ENCODE assay signal across 15 cellular contexts in the genomic region with DNA sequence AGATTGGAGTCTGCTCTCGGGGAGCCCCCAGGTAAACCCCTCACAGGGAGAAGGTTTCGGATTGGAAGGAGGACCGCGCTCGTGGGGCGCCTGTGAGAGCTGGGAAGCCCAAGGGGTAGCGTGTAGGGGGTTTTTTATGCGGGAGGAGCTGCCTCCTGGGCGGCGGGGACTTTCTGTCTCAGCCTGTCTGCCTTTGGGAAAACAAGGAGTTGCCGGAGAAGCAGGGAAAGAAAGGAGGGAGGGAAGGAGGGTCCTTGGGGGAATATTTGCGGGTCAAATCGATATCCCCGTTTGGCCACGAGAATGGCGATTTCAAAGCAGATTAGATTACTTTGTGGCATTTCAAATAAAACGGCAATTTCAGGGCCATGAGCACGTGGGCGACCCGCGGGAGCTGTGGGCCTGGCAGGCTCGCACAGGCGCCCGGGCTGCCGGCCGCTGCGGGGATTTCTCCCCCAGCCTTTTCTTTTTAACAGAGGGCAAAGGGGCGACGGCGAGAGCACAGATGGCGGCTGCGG. TPM values are rescaled to one million over a fixed set of nuclear protein-coding genes. Genes with fewer than 3 reads are reported as not detected.
DNase-seq lines count a peak whose midpoint lies in the region; ATAC-seq, FAIRE-seq and TF ChIP-seq lines count a peak whose summit lies in the region.
"Had no signal": no experiment of that assay in that cellular context is flagged by ENCODE, and none has a peak within 500 bp of the region (broad histone marks: within the 10 kb centered on the region; RNA-seq: fewer than 3 reads in every experiment).

No MANE protein-coding gene starts in this region.

- no peak overlapping the region for H2BK12ac ChIP-seq in H1 (ENCODE audit: low read depth, low read length)

- H2AK5ac ChIP-seq in H1 (ENCODE audit: low read depth, low read length) = no peak overlapping the region

- H4K20me1 ChIP-seq in H1 (replicated peaks in 1 of 2; ENCODE audit: control insufficient read depth in 1 of 2, insufficient read depth in 2 of 2, low read length in 2 of 2) (peaks cover 6 to 9% of the 10 kb centered on the region in 2 experiments), neural cell (ENCODE audit: insufficient read depth) (no peaks in the 10 kb centered on the region)

- no peak for ATAC-seq in right cardiac atrium
- ATAC-seq: left cardiac atrium had no signal

- TF ChIP-seq RAD21 in H1 (IDR thresholded peaks at IDR 0.05 in 1 of 2, conservative IDR thresholded peaks at IDR 0.05 in 1 of 2; ENCODE audit: low read depth in 2 of 2, low read length in 2 of 2) = no peak
- TF ChIP-seq RAD21 in neural cell (conservative IDR thresholded peaks at IDR 0.05) = no peak

- no peak overlapping the region for H4K91ac ChIP-seq in H1 (replicated peaks; ENCODE audit: insufficient read length, low read length)

- H2BK120ac ChIP-seq in H1 (replicated peaks; ENCODE audit: low read depth, low read length) = no peak overlapping the region

- TF ChIP-seq POLR2A in H1 (IDR thresholded peaks at IDR 0.05; ENCODE audit: control extremely low read depth in 1 of 2, low read depth in 2 of 2, low read length in 2 of 2) = no peak

- 3% methylated on average over 32 of the region's 32 CpGs for WGBS in right cardiac atrium
- WGBS in H1 (ENCODE audit: extremely low coverage in 1 of 2, insufficient coverage in 1 of 2, insufficient read length in 1 of 2, insufficient replicate concordance in 2 of 2, low coverage in 1 of 2, low lambda C conversion rate in 2 of 2, missing lambda C conversion rate in 1 of 2), 2 experiments = 3% methylated on average over 32 of the region's 32 CpGs; no CpG with 5 or more reads in 1 of the 2 experiments

- TF ChIP-seq CTCF in H1 (IDR thresholded peaks at IDR 0.05; ENCODE audit: control extremely low read depth in 1 of 3, insufficient read depth in 1 of 3, low read depth in 1 of 3, low read length in 3 of 3) = no peak
- no peak for TF ChIP-seq CTCF in neural cell (IDR thresholded peaks at IDR 0.05; ENCODE audit: poor library complexity, severe bottlenecking)

- H3K4me2 ChIP-seq in H1 (ENCODE audit: insufficient read depth in 1 of 2, low read depth in 2 of 2, low read length in 2 of 2) = peak overlapping the region; percentile 80 to 90
- H3K4me2 ChIP-seq in neural cell (ENCODE audit: low read length) = no peak overlapping the region

- H3K23ac ChIP-seq in H1 (ENCODE audit: insufficient read length) = no peak overlapping the region

- DNase-seq in cardiac septum (ENCODE audit: low spot score) = peak; percentile 62
- DNase-seq in right cardiac atrium = no peak
- DNase-seq in H1 (ENCODE audit: low read depth in 1 of 2, low spot score in 2 of 2) = no peak
- DNase-seq in germinal center (ENCODE audit: low spot score) = no peak
- no peak for DNase-seq in NCI-H2171 treated with DMSO at 0.1 percent for 48 hours (lab: John Stamatoyannopoulos, UW)
- no peak for DNase-seq in COLO829 (ENCODE audit: low spot score)
- no peak for DNase-seq in activated effector memory CD4-positive, alpha-beta T cell treated with anti-CD3 and anti-CD28 coated beads, Interleukin-2, amount 50 U/mL, for 16 hours
- DNase-seq: activated CD4-positive, alpha-beta T cell treated with anti-CD3 and anti-CD28 coated beads, Interleukin-2, amount 50 U/mL, for 1 hour; left cardiac atrium; MM.1S; NCI-H526 treated with DMSO at 0.1 percent for 48 hours had no signal

- H3K27ac ChIP-seq in right cardiac atrium (ENCODE audit: low read length) (no peak overlapping the region), H1 (ENCODE audit: low read depth, low read length) (no peak overlapping the region), neural cell (ENCODE audit: low read length) (no peak overlapping the region)
- H3K27ac ChIP-seq: SK-N-MC had no signal

- H2BK20ac ChIP-seq in H1 (ENCODE audit: low read length) = no peak overlapping the region

- H2BK15ac ChIP-seq in H1 (ENCODE audit: low read length) = no peak overlapping the region

- no peak overlapping the region for H4K5ac ChIP-seq in H1 (ENCODE audit: insufficient read length, low read depth, low read length)

- H3K23me2 ChIP-seq in H1 (ENCODE audit: low read depth, low read length) = peaks cover 3% of the 10 kb centered on the region; the same call in 1 of the 2 replicates

- H4K8ac ChIP-seq in H1 (ENCODE audit: extremely low read depth, insufficient read depth, low read length) = no peak overlapping the region

- intact Hi-C loops in cardiac septum (cut with DNase I) = no loop called here
- intact Hi-C loops in right cardiac atrium (cut with DNase I) = no loop called here

- no peak overlapping the region for H3K14ac ChIP-seq in H1 (ENCODE audit: insufficient read length)

- H3K9ac ChIP-seq in H1 (replicated peaks in 1 of 4; ENCODE audit: extremely low read depth in 1 of 4, low read depth in 3 of 4, low read length in 3 of 4) (no peak overlapping the region), neural cell (ENCODE audit: low read length) (no peak overlapping the region)

- H3K18ac ChIP-seq in H1 (ENCODE audit: extremely low read depth, low read length) = peak overlapping the region; percentile 19; the same call in 1 of the 2 replicates

- no peaks in the 10 kb centered on the region for H3K79me1 ChIP-seq in H1 (ENCODE audit: low read depth, low read length)

- H3K36me3 ChIP-seq in H1 (ENCODE audit: control insufficient read depth in 2 of 4, insufficient read depth in 4 of 4, low read length in 3 of 4) (peaks cover 0 to 12% (median 0%) of the 10 kb centered on the region in 4 experiments; a peak in 1 of 8 replicates), neural cell (ENCODE audit: insufficient read depth, low read length) (no peaks in the 10 kb centered on the region)

- H2AFZ ChIP-seq in H1 (ENCODE audit: low read length) = no peak overlapping the region
- no peak overlapping the region for H2AFZ ChIP-seq in neural cell (ENCODE audit: low read depth, low read length)

- H3K27me3 ChIP-seq in right cardiac atrium (ENCODE audit: control insufficient read depth, insufficient read depth) (peaks cover 6% of the 10 kb centered on the region), H1 (replicated peaks in 1 of 4; ENCODE audit: control insufficient read depth in 3 of 4, extremely low read depth in 1 of 4, insufficient read depth in 3 of 4, low read length in 3 of 4) (peaks cover 62 to 96% (median 74%) of the 10 kb centered on the region in 4 experiments), neural cell (ENCODE audit: insufficient read depth, low read depth, low read length) (peaks cover 100% of the 10 kb centered on the region)

- POLR2A ChIA-PET in H1 (lab: Charles Lee; ENCODE audit: partially characterized antibody) = interaction anchor here (1.0 to 3.4 kb wide), 2 partner anchors 10 to 14 kb away, joined by 6 to 15 read pairs; partner anchors contain the start of gene SIM2

- H3K4me3 ChIP-seq in right cardiac atrium (ENCODE audit: low read length) (no peak overlapping the region), H1 (ENCODE audit: extremely low read depth in 1 of 4, insufficient read depth in 2 of 4, low read depth in 3 of 4, low read length in 4 of 4) (peak overlapping the region in 1 of 4 experiments; percentile 57; a peak in 4 of 8 replicates), neural cell (ENCODE audit: low read length) (peak overlapping the region; percentile 11)
- H3K4me3 ChIP-seq: SK-N-MC had no signal

- H3K9me2 ChIP-seq in neural cell (ENCODE audit: insufficient read depth, low read length) = no peaks in the 10 kb centered on the region

- H3F3A ChIP-seq in neural cell (ENCODE audit: insufficient read depth, low read length, poor library complexity, severe bottlenecking) = no peaks in the 10 kb centered on the region

- H3K9me3 ChIP-seq in right cardiac atrium (ENCODE audit: control insufficient read depth, low read length) (no peaks in the 10 kb centered on the region), H1 (ENCODE audit: insufficient read depth in 2 of 2, low read depth in 1 of 2, low read length in 1 of 2) (no peaks in the 10 kb centered on the region), neural cell (ENCODE audit: low read length) (no peaks in the 10 kb centered on the region)

- CTCF ChIA-PET in H1 (lab: Charles Lee; ENCODE audit: partially characterized antibody) = interaction anchor here (1.1 to 3.7 kb wide), 5 partner anchors 8 to 280 kb away, joined by 3 to 17 read pairs (median 5); partner anchors contain the start of gene SIM2

- H2BK5ac ChIP-seq in H1 (ENCODE audit: low read depth, low read length) = no peak overlapping the region

- no peaks in the 10 kb centered on the region for H3K79me2 ChIP-seq in H1 (ENCODE audit: control insufficient read depth in 1 of 2, insufficient read depth in 2 of 2, low read length in 2 of 2)
- H3K79me2 ChIP-seq in neural cell (replicated peaks; ENCODE audit: insufficient read depth, low read length) = no peaks in the 10 kb centered on the region

- no peak for FAIRE-seq in H1 (lab: Jason Lieb, UNC)

- no peak for TF ChIP-seq EP300 in H1 (IDR thresholded peaks at IDR 0.05; ENCODE audit: borderline replicate concordance in 1 of 2, low read depth in 2 of 2, low read length in 2 of 2)
- no peak for TF ChIP-seq EP300 in neural cell (conservative IDR thresholded peaks at IDR 0.05; ENCODE audit: poor library complexity, severe bottlenecking)

- no peaks in the 10 kb centered on the region for H3K4me1 ChIP-seq in right cardiac atrium (ENCODE audit: control insufficient read depth, insufficient read depth, low read length)
- peaks cover 0 to 39% (median 31%) of the 10 kb centered on the region in 4 experiments; a peak in 6 of 7 replicates for H3K4me1 ChIP-seq in H1 (replicated peaks in 1 of 4; ENCODE audit: control insufficient read depth in 3 of 4, insufficient read depth in 4 of 4, low read length in 3 of 4)

- H3K4ac ChIP-seq in H1 (replicated peaks; ENCODE audit: insufficient read length, low read depth, low read length) = no peak overlapping the region

- H3K56ac ChIP-seq in H1 (replicated peaks; ENCODE audit: insufficient read length, low read depth, low read length) = no peak overlapping the region

TF ChIP-seq in H1, 55 proteins besides CTCF, POLR2A, EP300 and RAD21 (continues in another document):
- TF ChIP-seq NANOG (IDR thresholded peaks at IDR 0.05; ENCODE audit: insufficient read depth, low read depth, low read length, poor library complexity, severe bottlenecking) = no peak

TF ChIP-seq in neural cell, 6 proteins besides CTCF, POLR2A, EP300 and RAD21 (continues in another document):
- no peak for TF ChIP-seq SMC3 (conservative IDR thresholded peaks at IDR 0.05; ENCODE audit: poor library complexity)

RNA-seq across cellular contexts. Expression of gene SIM2, which starts 9.7 kb away (rescaled TPM):
- 0.16 TPM for total RNA-seq in cardiac septum
- not detected for total RNA-seq in right cardiac atrium
- not detected for polyA plus RNA-seq in right cardiac atrium
- 0.26 and 0.34 TPM in 2 replicates for total RNA-seq in H1 (2021; fragmentation: NEBNext Ultra II Directional; extraction: Animal tissue kit (Norgen Biotek cat#: 25700))
- polyA plus RNA-seq in H1 (2011; rRNA removed) = 0.05 and 0.16 TPM in 2 replicates
- polyA plus RNA-seq in H1 (2011; cell fraction: cytosol; rRNA removed) = 0.08 TPM
- 0.24 TPM for polyA plus RNA-seq in H1 (2011; cell fraction: nucleus; rRNA removed)
- 0.08 to 0.37 TPM (median 0.19 TPM) in 4 replicates for polyA plus RNA-seq in H1 (2012, experiment 1 of 2)
- 0.05 TPM for polyA plus RNA-seq in H1 (2012, experiment 2 of 2)
- polyA plus RNA-seq in H1 (2013, experiment 1 of 2) = 0.14 TPM
- polyA plus RNA-seq in H1 (2013, experiment 2 of 2) = 0.11 TPM
- polyA minus RNA-seq in H1 (2011; rRNA and poly(A)+ RNA removed) = 0.05 and 0.13 TPM in 2 replicates
- not detected for polyA minus RNA-seq in H1 (2011; cell fraction: cytosol; rRNA and poly(A)+ RNA removed)
- polyA minus RNA-seq in H1 (2011; cell fraction: nucleus; rRNA and poly(A)+ RNA removed) = 0.70 TPM
- 0.08 TPM in 1 of 2 replicates, not detected in the other for polyA plus RNA-seq in neural cell
- not detected in 2 replicates for polyA minus RNA-seq in neural cell
- total RNA-seq: aorta, left cardiac atrium had no signal
- polyA plus RNA-seq: aorta, BJ had no signal
